17 cellular contexts compared by ENCODE assay signal in the genomic region with DNA sequence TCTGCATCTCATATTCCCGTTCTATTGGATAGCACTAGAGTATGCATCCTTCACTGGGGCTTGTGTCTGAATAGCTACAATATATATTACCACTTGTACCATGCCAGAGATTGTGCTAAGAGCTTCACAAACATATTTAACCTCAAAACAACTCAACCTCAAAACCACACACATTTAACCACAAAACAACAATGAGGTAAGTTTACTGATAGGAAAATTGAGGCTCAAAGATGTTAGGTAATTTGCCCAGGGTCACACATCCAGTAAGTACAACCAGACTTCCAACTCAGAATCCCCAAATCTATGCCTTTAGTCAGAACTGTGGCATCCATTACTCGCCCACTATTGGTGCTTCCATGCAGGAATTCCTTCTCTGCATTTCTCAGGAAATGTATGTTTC.
DNase-seq lines count a peak whose midpoint lies in the region; ATAC-seq and TF ChIP-seq lines count a peak whose summit lies in the region.
"Had no signal": no experiment of that assay in that cellular context is flagged by ENCODE, and none has a peak within 500 bp of the region (broad histone marks: within the 10 kb centered on the region; RNA-seq: fewer than 3 reads in every experiment).

No MANE protein-coding gene starts in this region.

- H3K27me3 ChIP-seq in kidney epithelial cell (ENCODE audit: control insufficient read depth, insufficient read depth, low read length) (no peaks in the 10 kb centered on the region), dorsolateral prefrontal cortex (no peaks in the 10 kb centered on the region), body of pancreas (no peaks in the 10 kb centered on the region)
- H3K27me3 ChIP-seq: stomach had no signal

- H3K9me3 ChIP-seq in body of pancreas, result no peaks in the 10 kb centered on the region

- H3K4me3 ChIP-seq in kidney epithelial cell (ENCODE audit: low read depth, low read length) (no peak overlapping the region), dorsolateral prefrontal cortex (no peak overlapping the region), body of pancreas (no peak overlapping the region)
- H3K4me3 ChIP-seq: GM12878, stomach had no signal

- no peaks in the 10 kb centered on the region for H3K36me3 ChIP-seq in kidney epithelial cell (ENCODE audit: control insufficient read depth, insufficient read depth, low read length)
- H3K36me3 ChIP-seq in body of pancreas (replicated peaks in 1 of 2; ENCODE audit: insufficient read depth in 1 of 2, low read depth in 2 of 2), result no peaks in the 10 kb centered on the region
- H3K36me3 ChIP-seq: stomach had no signal

- H3K4me1 ChIP-seq in body of pancreas, result no peaks in the 10 kb centered on the region
- H3K4me1 ChIP-seq: stomach had no signal

- DNase-seq in DMS79 (lab: John Stamatoyannopoulos, UW), result peak; percentile 76
- peak; percentile 29 for DNase-seq in NAMALWA (ENCODE audit: low spot score)
- DNase-seq in astrocyte of the hippocampus (ENCODE audit: low read depth, low spot score), result peak; percentile 72
- DNase-seq in kidney epithelial cell (ENCODE audit: low read depth), result peak; percentile 12
- no peak for DNase-seq in dorsolateral prefrontal cortex
- DNase-seq in body of pancreas, result no peak
- DNase-seq: activated CD4-positive, alpha-beta T cell treated with anti-CD3 and anti-CD28 coated beads, Interleukin-2, amount 50 U/mL, for 1 hour; activated CD8-positive, alpha-beta memory T cell treated with anti-CD3 and anti-CD28 coated beads, Interleukin-2, amount 50 U/mL, for 48 hours; activated gamma-delta T cell treated with Interleukin-2 at 50 U/mL for 16 hours; NCI-H1694; NCI-H510A treated with DMSO at 0.1 percent for 48 hours; stomach; T-cell had no signal

- WGBS in body of pancreas, 2 donors, result 87 to 88% methylated on average over 2 of the region's 2 CpGs

- no peak for TF ChIP-seq CTCF in kidney epithelial cell (IDR thresholded peaks at IDR 0.05; ENCODE audit: insufficient read depth, low read length, poor library complexity, severe bottlenecking)
- no peak for TF ChIP-seq CTCF in dorsolateral prefrontal cortex (IDR thresholded peaks at IDR 0.05 in 54 of 56, conservative IDR thresholded peaks at IDR 0.05 in 2 of 56; ENCODE audit: low read depth in 1 of 56, partially characterized antibody in 56 of 56)
- no peak for TF ChIP-seq CTCF in body of pancreas (IDR thresholded peaks at IDR 0.05)

- ATAC-seq in GM18870 (IDR thresholded peaks at IDR 0.05; ENCODE audit: unreplicated experiment) (no peak), body of pancreas (no peak), GM18520 (IDR thresholded peaks at IDR 0.05; ENCODE audit: unreplicated experiment) (no peak)
- ATAC-seq: GM12878, Right ventricle myocardium inferior, T-cell had no signal

- no peak overlapping the region for H3K27ac ChIP-seq in dorsolateral prefrontal cortex
- H3K27ac ChIP-seq in body of pancreas, result no peak overlapping the region

- intact Hi-C loops in dorsolateral prefrontal cortex (cut with DNase I) (no loop called here), body of pancreas (cut with DNase I) (no loop called here)

- no peak for TF ChIP-seq POLR2A in body of pancreas (IDR thresholded peaks at IDR 0.05)

Comparison
In these comparisons a context has a peak if more than half of its experiments do, and no peak if none do; other contexts are left out.
1. DNase-seq: peak in DMS79 (single experiment), NAMALWA (single experiment), astrocyte of the hippocampus (single experiment) and kidney epithelial cell (single experiment); none in dorsolateral prefrontal cortex (0 of 10) and body of pancreas (0 of 4).